5 cellular contexts compared by ENCODE assay signal in genomic region chr16:48313905-48314304, GRCh38.
DNase-seq lines count a peak whose midpoint lies in the region; ATAC-seq and TF ChIP-seq lines count a peak whose summit lies in the region.
"Not testable (repeated sequence)": the region's sequence is repeated elsewhere in the genome, so short reads cannot be mapped to it uniquely, and the experiment has no call there.

No MANE protein-coding gene starts in this region.

- H3K4me3 ChIP-seq in Karpas-422 (ENCODE audit: low read length); endodermal cell (ENCODE audit: low read length): not testable (repeated sequence)

- POLR2A ChIA-PET in T-cell (lab: Charles Lee) = interaction anchor here in 1 of 2 donors (0.9 kb wide), 1 partner anchor 18 kb away, joined by 4 read pairs; no protein-coding TSS in a partner anchor

- not testable (repeated sequence) for ATAC-seq in T-cell (replicated peaks in 1 of 4)

- H3K4me2 ChIP-seq in Karpas-422 (ENCODE audit: low read depth, low read length, poor library complexity, severe bottlenecking) = not testable (repeated sequence)

- TF ChIP-seq CTCF in endodermal cell (conservative IDR thresholded peaks at IDR 0.05); endothelial cell (IDR thresholded peaks at IDR 0.05; ENCODE audit: unreplicated experiment): not testable (repeated sequence)

- 98% methylated on average over 3 of the region's 3 CpGs; no CpG with 5 or more reads in 1 of the 2 experiments for WGBS in endodermal cell (ENCODE audit: insufficient coverage in 1 of 2, insufficient read length in 1 of 2), 2 experiments

- H3K79me2 ChIP-seq in Karpas-422 (ENCODE audit: low read length) = peaks cover 44% of the 10 kb centered on the region

- not testable (repeated sequence) for H2AFZ ChIP-seq in Karpas-422 (ENCODE audit: low read length)

- H3K9ac ChIP-seq in Karpas-422 (ENCODE audit: low read length); endodermal cell (ENCODE audit: extremely low read depth, low read length, poor library complexity, severe bottlenecking): not testable (repeated sequence)

- H3K4me1 Mint-ChIP-seq in T-cell (peaks cover 31 to 39% (median 38%) of the 10 kb centered on the region in 3 donors), endodermal cell (peaks cover 20% of the 10 kb centered on the region), endothelial cell (ENCODE audit: unreplicated experiment) (peaks cover 30% of the 10 kb centered on the region)
- peaks cover 37% of the 10 kb centered on the region for H3K4me1 Mint-ChIP-seq in activated naive CD8-positive, alpha-beta T cell (ENCODE audit: low read depth)

- H4K20me1 ChIP-seq in Karpas-422 (ENCODE audit: insufficient read depth, low read depth, low read length) = not testable (repeated sequence)

- H3K27ac ChIP-seq in Karpas-422 (ENCODE audit: low read length); endodermal cell (ENCODE audit: low read depth, low read length): not testable (repeated sequence)

- H3K9me3 ChIP-seq in Karpas-422 (ENCODE audit: low read length) (peaks cover 19% of the 10 kb centered on the region), endodermal cell (ENCODE audit: control insufficient read depth, low read length) (peaks cover 42% of the 10 kb centered on the region)

- peaks cover 29% of the 10 kb centered on the region for H3K36me3 ChIP-seq in Karpas-422 (ENCODE audit: insufficient read depth, low read length)
- H3K36me3 ChIP-seq in endodermal cell (ENCODE audit: control insufficient read depth, insufficient read depth, low read length) = peaks cover 41% of the 10 kb centered on the region

- peak; percentile 26 for DNase-seq in Karpas-422
- DNase-seq in T-cell; endodermal cell; endothelial cell (ENCODE audit: low spot score): not testable (repeated sequence)

- H3K9me3 Mint-ChIP-seq in T-cell (peaks cover 9 to 36% (median 21%) of the 10 kb centered on the region in 3 donors), endodermal cell (peaks cover 33% of the 10 kb centered on the region)
- H3K9me3 Mint-ChIP-seq in activated naive CD8-positive, alpha-beta T cell (ENCODE audit: low read depth) = peaks cover 17% of the 10 kb centered on the region
- H3K9me3 Mint-ChIP-seq in endothelial cell (ENCODE audit: unreplicated experiment) = not testable (repeated sequence)

- H3K4me3 Mint-ChIP-seq in T-cell; activated naive CD8-positive, alpha-beta T cell; endodermal cell: not testable (repeated sequence)
- peak overlapping the region; percentile 73 for H3K4me3 Mint-ChIP-seq in endothelial cell (ENCODE audit: unreplicated experiment)

- CTCF ChIA-PET in T-cell (lab: Charles Lee) = not testable (repeated sequence)

- peaks cover 15% of the 10 kb centered on the region for H3K4me1 ChIP-seq in Karpas-422 (ENCODE audit: low read length)
- H3K4me1 ChIP-seq in endodermal cell (ENCODE audit: control insufficient read depth, insufficient read depth, low read length) = not testable (repeated sequence)

- not testable (repeated sequence) for H3K27me3 ChIP-seq in Karpas-422 (ENCODE audit: low read length); endodermal cell (ENCODE audit: control insufficient read depth, insufficient read depth, low read length, poor library complexity, severe bottlenecking)

- H3K36me3 Mint-ChIP-seq in T-cell (peaks cover 67% of the 10 kb centered on the region), endodermal cell (ENCODE audit: low read depth) (peaks cover 64% of the 10 kb centered on the region), endothelial cell (ENCODE audit: low read depth, unreplicated experiment) (peaks cover 44% of the 10 kb centered on the region)
- H3K36me3 Mint-ChIP-seq in activated naive CD8-positive, alpha-beta T cell = peaks cover 43% of the 10 kb centered on the region

- H3K9me2 ChIP-seq in Karpas-422 (replicated peaks; ENCODE audit: insufficient read depth, low read length) = not testable (repeated sequence)

- H3K27me3 Mint-ChIP-seq in T-cell; activated naive CD8-positive, alpha-beta T cell; endodermal cell (ENCODE audit: insufficient read depth); endothelial cell (ENCODE audit: unreplicated experiment): not testable (repeated sequence)

- peak overlapping the region; percentile 35 to 53 for H3K27ac Mint-ChIP-seq in T-cell
- peak overlapping the region; percentile 16 for H3K27ac Mint-ChIP-seq in activated naive CD8-positive, alpha-beta T cell
- H3K27ac Mint-ChIP-seq in endodermal cell = peak overlapping the region; percentile 35
- not testable (repeated sequence) for H3K27ac Mint-ChIP-seq in endothelial cell (ENCODE audit: unreplicated experiment)
